ENCODE assay signal across 1 cellular context in the genomic region with DNA sequence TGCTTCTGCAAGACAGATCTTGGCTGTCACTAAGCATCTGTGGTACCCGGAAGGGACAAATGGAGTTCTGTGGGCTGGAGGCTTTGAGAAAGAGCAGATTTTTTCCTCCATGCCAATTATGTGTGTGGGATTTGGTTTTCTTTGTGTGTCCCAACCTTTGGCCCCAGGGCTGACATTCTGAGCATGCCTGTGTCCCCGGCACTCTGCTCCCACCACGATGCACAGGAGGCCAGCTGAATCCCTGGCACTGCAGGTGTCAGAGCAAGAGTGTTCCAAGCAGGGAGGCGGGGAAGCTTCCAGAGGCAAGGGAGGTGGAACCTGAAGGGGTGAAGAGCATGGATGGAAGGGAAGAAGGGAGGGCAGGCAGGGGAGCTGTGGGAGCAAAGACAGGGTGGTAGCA.
TF ChIP-seq lines count a peak whose summit lies in the region.

No MANE protein-coding gene starts in this region.

TF ChIP-seq in HEK293, 187 proteins besides CTCF, POLR2A, EP300 and RAD21 (continued from another document):
- TF ChIP-seq, protein P1, sequence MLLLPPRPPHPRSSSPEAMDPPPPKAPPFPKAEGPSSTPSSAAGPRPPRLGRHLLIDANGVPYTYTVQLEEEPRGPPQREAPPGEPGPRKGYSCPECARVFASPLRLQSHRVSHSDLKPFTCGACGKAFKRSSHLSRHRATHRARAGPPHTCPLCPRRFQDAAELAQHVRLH (tag by site-specific recombination; IDR thresholded peaks at IDR 0.05), result no peak
- TF ChIP-seq ZBTB17 (tag by site-specific recombination; IDR thresholded peaks at IDR 0.05) (no peak), GLIS2 (tag by site-specific recombination; IDR thresholded peaks at IDR 0.05) (no peak), EGR2 (tag by site-specific recombination; IDR thresholded peaks at IDR 0.05; ENCODE audit: low read depth) (peak; percentile 10; the same call in 1 of the 2 replicates), ZNF140 (tag by site-specific recombination; IDR thresholded peaks at IDR 0.05) (no peak), ZNF639 (tag by site-specific recombination; IDR thresholded peaks at IDR 0.05) (no peak), ZNF211 (tag by site-specific recombination; IDR thresholded peaks at IDR 0.05; ENCODE audit: low read depth) (no peak), ZNF473 (tag by site-specific recombination; IDR thresholded peaks at IDR 0.05) (no peak), ZNF555 (tag by site-specific recombination; conservative IDR thresholded peaks at IDR 0.05) (no peak), ZNF311 (tag by site-specific recombination; IDR thresholded peaks at IDR 0.05; ENCODE audit: borderline replicate concordance) (no peak)
- TF ChIP-seq, protein P2, sequence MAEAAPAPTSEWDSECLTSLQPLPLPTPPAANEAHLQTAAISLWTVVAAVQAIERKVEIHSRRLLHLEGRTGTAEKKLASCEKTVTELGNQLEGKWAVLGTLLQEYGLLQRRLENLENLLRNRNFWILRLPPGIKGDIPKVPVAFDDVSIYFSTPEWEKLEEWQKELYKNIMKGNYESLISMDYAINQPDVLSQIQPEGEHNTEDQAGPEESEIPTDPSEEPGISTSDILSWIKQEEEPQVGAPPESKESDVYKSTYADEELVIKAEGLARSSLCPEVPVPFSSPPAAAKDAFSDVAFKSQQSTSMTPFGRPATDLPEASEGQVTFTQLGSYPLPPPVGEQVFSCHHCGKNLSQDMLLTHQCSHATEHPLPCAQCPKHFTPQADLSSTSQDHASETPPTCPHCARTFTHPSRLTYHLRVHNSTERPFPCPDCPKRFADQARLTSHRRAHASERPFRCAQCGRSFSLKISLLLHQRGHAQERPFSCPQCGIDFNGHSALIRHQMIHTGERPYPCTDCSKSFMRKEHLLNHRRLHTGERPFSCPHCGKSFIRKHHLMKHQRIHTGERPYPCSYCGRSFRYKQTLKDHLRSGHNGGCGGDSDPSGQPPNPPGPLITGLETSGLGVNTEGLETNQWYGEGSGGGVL (tag by site-specific recombination; IDR thresholded peaks at IDR 0.05), result no peak
